ENCODE assay signal across 16 cellular contexts in genomic region chr19:42248270-42249148, GRCh38. TPM values are rescaled to one million over a fixed set of nuclear protein-coding genes. Genes with fewer than 3 reads are reported as not detected.
DNase-seq lines count a peak whose midpoint lies in the region; ATAC-seq and TF ChIP-seq lines count a peak whose summit lies in the region.
"Had no signal": no experiment of that assay in that cellular context is flagged by ENCODE, and none has a peak within 500 bp of the region (broad histone marks: within the 10 kb centered on the region; RNA-seq: fewer than 3 reads in every experiment).

No MANE protein-coding gene starts in this region.

- no peaks in the 10 kb centered on the region for H3K9me3 Mint-ChIP-seq in activated naive CD4-positive, alpha-beta T cell treated with anti-CD3 and anti-CD28 coated beads, Interleukin-2, amount 50 U/mL, for 24 hours
- H3K9me3 Mint-ChIP-seq in stimulated activated naive B cell treated with anti-CD40 and anti-IgM and Interleukin-4, amounts not matched to agents 10 μg/mL and 1 μg/mL and 100 μg/mL, for 72 hours: no peaks in the 10 kb centered on the region
- H3K9me3 Mint-ChIP-seq in activated T-helper 1 cell treated with anti-CD3 and anti-CD28 coated beads, Interleukin-12 subunit alpha, Interleukin-12 subunit beta, Interleukin-2, Interleukin-4 antibody, amounts not matched to agents 30 ng/mL and 10 ng/mL and 1 ng/mL, durations not matched to agents 14 hours and 24 hours and 36 hours: no peaks in the 10 kb centered on the region
- H3K9me3 Mint-ChIP-seq: CD14-positive monocyte, type B pancreatic cell had no signal

- no peaks in the 10 kb centered on the region for H3K27me3 ChIP-seq in gastroesophageal sphincter

- H3K36me3 ChIP-seq in gastroesophageal sphincter: peaks cover 0 to 26% of the 10 kb centered on the region in 2 donors

- H3K27ac Mint-ChIP-seq in activated naive CD4-positive, alpha-beta T cell treated with anti-CD3 and anti-CD28 coated beads, Interleukin-2, amount 50 U/mL, for 24 hours: peak overlapping the region; percentile 23
- H3K27ac Mint-ChIP-seq in stimulated activated naive B cell treated with anti-CD40 and anti-IgM and Interleukin-4, amounts not matched to agents 10 μg/mL and 1 μg/mL and 100 μg/mL, for 72 hours: peak overlapping the region; percentile 31
- H3K27ac Mint-ChIP-seq in activated T-helper 1 cell treated with anti-CD3 and anti-CD28 coated beads, Interleukin-12 subunit alpha, Interleukin-12 subunit beta, Interleukin-2, Interleukin-4 antibody, amounts not matched to agents 30 ng/mL and 10 ng/mL and 1 ng/mL, durations not matched to agents 14 hours and 24 hours and 36 hours: no peak overlapping the region
- H3K27ac Mint-ChIP-seq: CD14-positive monocyte, type B pancreatic cell had no signal

- 55% methylated on average over 2 of the region's 41 CpGs; no CpG with 5 or more reads in 1 of the 2 donors for WGBS in gastroesophageal sphincter (ENCODE audit: low coverage in 1 of 2), 2 donors

- no peak for DNase-seq in activated naive CD4-positive, alpha-beta T cell treated with Interleukin-2 at 50 U/mL for 16 hours
- no peak for DNase-seq in stimulated activated naive B cell treated with anti-CD40 and anti-IgM and Interleukin-4, amounts not matched to agents 10 μg/mL and 1 μg/mL and 100 μg/mL, for 72 hours
- DNase-seq in activated T-helper 1 cell treated with anti-CD3 and anti-CD28 coated beads, Interleukin-12 subunit alpha, Interleukin-12 subunit beta, Interleukin-2, Interleukin-4 antibody, amounts not matched to agents 30 ng/mL and 10 ng/mL and 1 ng/mL, durations not matched to agents 14 hours and 24 hours and 36 hours (ENCODE audit: low spot score): no peak
- DNase-seq: activated CD4-positive, alpha-beta T cell treated with anti-CD3 and anti-CD28 coated beads, Interleukin-2, amount 50 U/mL, for 1 hour; DMS79; foreskin fibroblast; NCI-H1436; NCI-H2227 treated with DMSO at 0.1 percent for 48 hours had no signal

- no peak for TF ChIP-seq POLR2A in gastroesophageal sphincter (IDR thresholded peaks at IDR 0.05)

- no peak overlapping the region for H3K4me3 Mint-ChIP-seq in activated naive CD4-positive, alpha-beta T cell treated with anti-CD3 and anti-CD28 coated beads, Interleukin-2, amount 50 U/mL, for 24 hours
- H3K4me3 Mint-ChIP-seq in stimulated activated naive B cell treated with anti-CD40 and anti-IgM and Interleukin-4, amounts not matched to agents 10 μg/mL and 1 μg/mL and 100 μg/mL, for 72 hours: no peak overlapping the region
- no peak overlapping the region for H3K4me3 Mint-ChIP-seq in activated T-helper 1 cell treated with anti-CD3 and anti-CD28 coated beads, Interleukin-12 subunit alpha, Interleukin-12 subunit beta, Interleukin-2, Interleukin-4 antibody, amounts not matched to agents 30 ng/mL and 10 ng/mL and 1 ng/mL, durations not matched to agents 14 hours and 24 hours and 36 hours
- H3K4me3 Mint-ChIP-seq: CD14-positive monocyte, type B pancreatic cell had no signal

- TF ChIP-seq CTCF in gastroesophageal sphincter (IDR thresholded peaks at IDR 0.05): no peak

- H3K36me3 Mint-ChIP-seq in activated naive CD4-positive, alpha-beta T cell treated with anti-CD3 and anti-CD28 coated beads, Interleukin-2, amount 50 U/mL, for 24 hours: peaks cover 5% of the 10 kb centered on the region
- peaks cover 27 to 34% of the 10 kb centered on the region in 2 donors for H3K36me3 Mint-ChIP-seq in stimulated activated naive B cell treated with anti-CD40 and anti-IgM and Interleukin-4, amounts not matched to agents 10 μg/mL and 1 μg/mL and 100 μg/mL, for 72 hours
- H3K36me3 Mint-ChIP-seq in activated T-helper 1 cell treated with anti-CD3 and anti-CD28 coated beads, Interleukin-12 subunit alpha, Interleukin-12 subunit beta, Interleukin-2, Interleukin-4 antibody, amounts not matched to agents 30 ng/mL and 10 ng/mL and 1 ng/mL, durations not matched to agents 14 hours and 24 hours and 36 hours (ENCODE audit: low read depth): peaks cover 11% of the 10 kb centered on the region

- intact Hi-C loops in activated T-helper 1 cell treated with anti-CD3 and anti-CD28 coated beads, Interleukin-12 subunit alpha, Interleukin-12 subunit beta, Interleukin-2, Interleukin-4 antibody, amounts not matched to agents 30 ng/mL and 10 ng/mL and 1 ng/mL, durations not matched to agents 14 hours and 24 hours and 36 hours (cut with micrococcal nuclease): loop anchor here (10.0 kb wide), 1 partner anchor 984 kb away; the partner anchor contains the start of gene HNRNPUL1

- no peaks in the 10 kb centered on the region for H3K27me3 Mint-ChIP-seq in activated naive CD4-positive, alpha-beta T cell treated with anti-CD3 and anti-CD28 coated beads, Interleukin-2, amount 50 U/mL, for 24 hours
- no peaks in the 10 kb centered on the region for H3K27me3 Mint-ChIP-seq in stimulated activated naive B cell treated with anti-CD40 and anti-IgM and Interleukin-4, amounts not matched to agents 10 μg/mL and 1 μg/mL and 100 μg/mL, for 72 hours
- no peaks in the 10 kb centered on the region for H3K27me3 Mint-ChIP-seq in activated T-helper 1 cell treated with anti-CD3 and anti-CD28 coated beads, Interleukin-12 subunit alpha, Interleukin-12 subunit beta, Interleukin-2, Interleukin-4 antibody, amounts not matched to agents 30 ng/mL and 10 ng/mL and 1 ng/mL, durations not matched to agents 14 hours and 24 hours and 36 hours (ENCODE audit: insufficient read depth)
- H3K27me3 Mint-ChIP-seq: type B pancreatic cell had no signal

- peaks cover 5 to 93% (median 62%) of the 10 kb centered on the region in 3 donors for H3K4me1 ChIP-seq in gastroesophageal sphincter

- H3K4me3 ChIP-seq in gastroesophageal sphincter: no peak overlapping the region
- H3K4me3 ChIP-seq: skin epidermis had no signal

- no peaks in the 10 kb centered on the region for H3K9me3 ChIP-seq in gastroesophageal sphincter

- no peak for TF ChIP-seq EP300 in gastroesophageal sphincter (IDR thresholded peaks at IDR 0.05)

- peak overlapping the region in 3 of 4 donors; percentile 95 to 98 (median 98) for H3K27ac ChIP-seq in gastroesophageal sphincter

- ATAC-seq in gastroesophageal sphincter: no peak
- ATAC-seq in stimulated activated naive B cell treated with anti-CD40 and anti-IgM and Interleukin-4, amounts not matched to agents 10 μg/mL and 1 μg/mL and 100 μg/mL, for 72 hours (replicated peaks): no peak
- no peak for ATAC-seq in GM18517 (IDR thresholded peaks at IDR 0.05; ENCODE audit: unreplicated experiment)
- ATAC-seq in GM19452 (IDR thresholded peaks at IDR 0.05; ENCODE audit: unreplicated experiment): no peak

- H3K4me1 Mint-ChIP-seq in activated naive CD4-positive, alpha-beta T cell treated with anti-CD3 and anti-CD28 coated beads, Interleukin-2, amount 50 U/mL, for 24 hours: peaks cover 49% of the 10 kb centered on the region
- peaks cover 43 to 70% of the 10 kb centered on the region in 2 donors for H3K4me1 Mint-ChIP-seq in stimulated activated naive B cell treated with anti-CD40 and anti-IgM and Interleukin-4, amounts not matched to agents 10 μg/mL and 1 μg/mL and 100 μg/mL, for 72 hours
- peaks cover 42% of the 10 kb centered on the region for H3K4me1 Mint-ChIP-seq in activated T-helper 1 cell treated with anti-CD3 and anti-CD28 coated beads, Interleukin-12 subunit alpha, Interleukin-12 subunit beta, Interleukin-2, Interleukin-4 antibody, amounts not matched to agents 30 ng/mL and 10 ng/mL and 1 ng/mL, durations not matched to agents 14 hours and 24 hours and 36 hours (ENCODE audit: low read depth)

TF ChIP-seq in PFSK-1, 5 proteins besides CTCF, POLR2A, EP300 and RAD21 (continues in another document):
- no peak for TF ChIP-seq FOXP2 (optimal IDR thresholded peaks at IDR 0.05; ENCODE audit: borderline replicate concordance, extremely low read depth, extremely low read length, insufficient read depth)

RNA-seq across cellular contexts. Expression of gene GSK3A, which starts 6.1 kb away (rescaled TPM):
- polyA plus RNA-seq in PFSK-1 (2012; ENCODE audit: insufficient read length, low read depth): 129 TPM
- 10 to 100 TPM; 30.8 to 51.0 (median 35.1) TPM for total RNA-seq in gastroesophageal sphincter
- total RNA-seq in activated T-helper 1 cell treated with anti-CD3 and anti-CD28 coated beads, Interleukin-12 subunit alpha, Interleukin-12 subunit beta, Interleukin-2, Interleukin-4 antibody, amounts not matched to agents 30 ng/mL and 10 ng/mL and 1 ng/mL, durations not matched to agents 14 hours and 24 hours and 36 hours: 56.6 and 57.2 TPM in 2 replicates

RNA-seq across cellular contexts. Expression of gene ERF, which starts 6.4 kb away (rescaled TPM):
- 157 TPM for polyA plus RNA-seq in PFSK-1 (2012; ENCODE audit: insufficient read length, low read depth)
- 10 to 100 TPM; 28.4 to 46.4 (median 39.9) TPM for total RNA-seq in gastroesophageal sphincter
- total RNA-seq in activated T-helper 1 cell treated with anti-CD3 and anti-CD28 coated beads, Interleukin-12 subunit alpha, Interleukin-12 subunit beta, Interleukin-2, Interleukin-4 antibody, amounts not matched to agents 30 ng/mL and 10 ng/mL and 1 ng/mL, durations not matched to agents 14 hours and 24 hours and 36 hours: 71.9 and 78.4 TPM in 2 replicates

RNA-seq across cellular contexts. Expression of gene CIC, which starts 20.5 kb away (rescaled TPM):
- polyA plus RNA-seq in PFSK-1 (2012; ENCODE audit: insufficient read length, low read depth): 81.2 TPM
- total RNA-seq in gastroesophageal sphincter: 10 to 100 TPM; 31.4 to 69.4 (median 49.0) TPM
- 66.9 and 68.0 TPM in 2 replicates for total RNA-seq in activated T-helper 1 cell treated with anti-CD3 and anti-CD28 coated beads, Interleukin-12 subunit alpha, Interleukin-12 subunit beta, Interleukin-2, Interleukin-4 antibody, amounts not matched to agents 30 ng/mL and 10 ng/mL and 1 ng/mL, durations not matched to agents 14 hours and 24 hours and 36 hours

RNA-seq across cellular contexts. Expression of gene ZNF526, which starts 28.4 kb away (rescaled TPM):
- polyA plus RNA-seq in PFSK-1 (2012; ENCODE audit: insufficient read length, low read depth): 27.8 TPM
- total RNA-seq in gastroesophageal sphincter: 10 to 100 TPM in 1 of 4 donors, 1 to 10 TPM in 3; 4.6 to 10.4 (median 7.8) TPM
- total RNA-seq in activated T-helper 1 cell treated with anti-CD3 and anti-CD28 coated beads, Interleukin-12 subunit alpha, Interleukin-12 subunit beta, Interleukin-2, Interleukin-4 antibody, amounts not matched to agents 30 ng/mL and 10 ng/mL and 1 ng/mL, durations not matched to agents 14 hours and 24 hours and 36 hours: 18.4 and 18.5 TPM in 2 replicates

RNA-seq across cellular contexts. Expression of gene DEDD2, which starts 31.0 kb away (rescaled TPM):
- polyA plus RNA-seq in PFSK-1 (2012; ENCODE audit: insufficient read length, low read depth): 25.0 TPM
- 10 to 100 TPM; 31.1 to 39.3 (median 33.4) TPM for total RNA-seq in gastroesophageal sphincter
- 36.9 and 37.9 TPM in 2 replicates for total RNA-seq in activated T-helper 1 cell treated with anti-CD3 and anti-CD28 coated beads, Interleukin-12 subunit alpha, Interleukin-12 subunit beta, Interleukin-2, Interleukin-4 antibody, amounts not matched to agents 30 ng/mL and 10 ng/mL and 1 ng/mL, durations not matched to agents 14 hours and 24 hours and 36 hours
